In genomic region chr9:120755827-120756434, GRCh38 we compare ENCODE assay signal across 8 cellular contexts. TPM values are rescaled to one million over a fixed set of nuclear protein-coding genes. Genes with fewer than 3 reads are reported as not detected.
DNase-seq lines count a peak whose midpoint lies in the region; ATAC-seq and TF ChIP-seq lines count a peak whose summit lies in the region.

No MANE protein-coding gene starts in this region.

- peaks cover 20% of the 10 kb centered on the region for H3K4me1 Mint-ChIP-seq in HFFc6 (ENCODE audit: low read depth)
- peaks cover 15% of the 10 kb centered on the region for H3K4me1 Mint-ChIP-seq in activated CD8-positive, alpha-beta T cell treated with anti-CD3 and anti-CD28 coated beads, Interleukin-2, amount 10 ng/mL, durations not matched to agents 7 days and 5 days (ENCODE audit: low read depth)
- no peaks in the 10 kb centered on the region for H3K4me1 Mint-ChIP-seq in effector memory CD8-positive, alpha-beta T cell (ENCODE audit: low read depth in 2 of 2)

- POLR2A ChIA-PET in activated CD8-positive, alpha-beta T cell treated with anti-CD3 and anti-CD28 coated beads, Interleukin-2, amount 10 ng/mL, durations not matched to agents 7 days and 5 days (lab: Charles Lee), result interaction anchor here (1.0 kb wide), 1 partner anchor 101 kb away, joined by 3 read pairs; no protein-coding TSS in a partner anchor

- no peaks in the 10 kb centered on the region for H3K27me3 Mint-ChIP-seq in HFFc6 (ENCODE audit: insufficient read depth)
- no peaks in the 10 kb centered on the region for H3K27me3 Mint-ChIP-seq in activated CD8-positive, alpha-beta T cell treated with anti-CD3 and anti-CD28 coated beads, Interleukin-2, amount 10 ng/mL, durations not matched to agents 7 days and 5 days (ENCODE audit: low read depth)
- no peaks in the 10 kb centered on the region for H3K27me3 Mint-ChIP-seq in effector memory CD8-positive, alpha-beta T cell

- CTCF ChIA-PET in activated CD8-positive, alpha-beta T cell treated with anti-CD3 and anti-CD28 coated beads, Interleukin-2, amount 10 ng/mL, durations not matched to agents 7 days and 5 days (lab: Charles Lee), result interaction anchor here (0.7 to 5.1 kb wide), 54 partner anchors 9 to 705 kb away, joined by 3 to 82 read pairs (median 4); partner anchors contain the start of genes CNTRL, FBXW2 and PSMD5

- peak; percentile 76 for ATAC-seq in activated CD8-positive, alpha-beta T cell treated with anti-CD3 and anti-CD28 coated beads, Interleukin-2, amount 10 ng/mL, durations not matched to agents 7 days and 5 days
- ATAC-seq in effector memory CD8-positive, alpha-beta T cell (replicated peaks), result peak; percentile 75
- ATAC-seq in GM21576 (IDR thresholded peaks at IDR 0.05; ENCODE audit: unreplicated experiment), result no peak

- peak; percentile 58 for DNase-seq in EH (ENCODE audit: low read depth)
- DNase-seq in HFFc6, result peak; percentile 20
- peak; percentile 69 for DNase-seq in NCI-H69 (lab: John Stamatoyannopoulos, UW)
- DNase-seq in activated CD8-positive, alpha-beta T cell treated with anti-CD3 and anti-CD28 coated beads, Interleukin-2, amount 10 ng/mL, durations not matched to agents 7 days and 5 days, result peak; percentile 77
- peak; percentile 74 to 82 (median 75) for DNase-seq in effector memory CD8-positive, alpha-beta T cell
- peak; percentile 54 for DNase-seq in middle frontal gyrus (ENCODE audit: extremely low spot score, low spot score)
- peak; percentile 17 to 37 for DNase-seq in stimulated activated CD8-positive, alpha-beta memory T cell treated with anti-CD3 and anti-CD28 coated beads, Interleukin-7, amount 100 ng/mL, for 4 hours (ENCODE audit: low read depth in 2 of 2)

- no peak overlapping the region for H3K27ac Mint-ChIP-seq in HFFc6
- H3K27ac Mint-ChIP-seq in activated CD8-positive, alpha-beta T cell treated with anti-CD3 and anti-CD28 coated beads, Interleukin-2, amount 10 ng/mL, durations not matched to agents 7 days and 5 days, result no peak overlapping the region
- H3K27ac Mint-ChIP-seq in effector memory CD8-positive, alpha-beta T cell, result peak overlapping the region in 1 of 2 donors; percentile 41

- H3K36me3 Mint-ChIP-seq in HFFc6 (ENCODE audit: low read depth), result no peaks in the 10 kb centered on the region
- peaks cover 21% of the 10 kb centered on the region for H3K36me3 Mint-ChIP-seq in activated CD8-positive, alpha-beta T cell treated with anti-CD3 and anti-CD28 coated beads, Interleukin-2, amount 10 ng/mL, durations not matched to agents 7 days and 5 days (ENCODE audit: low read depth)
- peaks cover 12% of the 10 kb centered on the region for H3K36me3 Mint-ChIP-seq in effector memory CD8-positive, alpha-beta T cell (ENCODE audit: insufficient read depth)

- H3K4me3 Mint-ChIP-seq in HFFc6, result no peak overlapping the region
- no peak overlapping the region for H3K4me3 Mint-ChIP-seq in activated CD8-positive, alpha-beta T cell treated with anti-CD3 and anti-CD28 coated beads, Interleukin-2, amount 10 ng/mL, durations not matched to agents 7 days and 5 days
- no peak overlapping the region for H3K4me3 Mint-ChIP-seq in effector memory CD8-positive, alpha-beta T cell

- H3K9me3 Mint-ChIP-seq in HFFc6, result no peaks in the 10 kb centered on the region
- H3K9me3 Mint-ChIP-seq in activated CD8-positive, alpha-beta T cell treated with anti-CD3 and anti-CD28 coated beads, Interleukin-2, amount 10 ng/mL, durations not matched to agents 7 days and 5 days (ENCODE audit: insufficient read depth), result no peaks in the 10 kb centered on the region
- H3K9me3 Mint-ChIP-seq in effector memory CD8-positive, alpha-beta T cell, result no peaks in the 10 kb centered on the region

- TF ChIP-seq CTCF in HFFc6 (IDR thresholded peaks at IDR 0.05), result peak; percentile 96

RNA-seq across cellular contexts. Expression of gene FBXW2, which starts 37.3 kb away (rescaled TPM):
- 10 to 100 TPM; 61.5 to 73.9 (median 67.7) TPM for total RNA-seq in HFFc6 (2021; fragmentation: NEBNext Ultra II Directional; extraction: Animal tissue kit (Norgen Biotek cat#: 25700))
- total RNA-seq in activated CD8-positive, alpha-beta T cell treated with anti-CD3 and anti-CD28 coated beads, Interleukin-2, amount 10 ng/mL, durations not matched to agents 7 days and 5 days, result 10 to 100 TPM; 90.0 to 90.9 TPM

RNA-seq across cellular contexts. Expression of gene MEGF9, which starts 41.7 kb away (rescaled TPM):
- total RNA-seq in HFFc6 (2021; fragmentation: NEBNext Ultra II Directional; extraction: Animal tissue kit (Norgen Biotek cat#: 25700)), result 1 to 10 TPM; 5.1 to 9.8 (median 8.8) TPM
- total RNA-seq in activated CD8-positive, alpha-beta T cell treated with anti-CD3 and anti-CD28 coated beads, Interleukin-2, amount 10 ng/mL, durations not matched to agents 7 days and 5 days, result 1 to 10 TPM; 6.3 to 6.7 TPM

Comparison
In these comparisons a context has a peak if more than half of its experiments do, and no peak if none do; other contexts are left out.
1. DNase-seq: peak in every context shown above with its lines; median percentile 77 in activated CD8-positive, alpha-beta T cell treated with anti-CD3 and anti-CD28 coated beads, Interleukin-2, amount 10 ng/mL, durations not matched to agents 7 days and 5 days; 75 in effector memory CD8-positive, alpha-beta T cell; 69 in NCI-H69; 58 in EH; 54 in middle frontal gyrus; 27 in stimulated activated CD8-positive, alpha-beta memory T cell treated with anti-CD3 and anti-CD28 coated beads, Interleukin-7, amount 100 ng/mL, for 4 hours; 20 in HFFc6.